ENCODE assay signal across 10 cellular contexts in the genomic region with DNA sequence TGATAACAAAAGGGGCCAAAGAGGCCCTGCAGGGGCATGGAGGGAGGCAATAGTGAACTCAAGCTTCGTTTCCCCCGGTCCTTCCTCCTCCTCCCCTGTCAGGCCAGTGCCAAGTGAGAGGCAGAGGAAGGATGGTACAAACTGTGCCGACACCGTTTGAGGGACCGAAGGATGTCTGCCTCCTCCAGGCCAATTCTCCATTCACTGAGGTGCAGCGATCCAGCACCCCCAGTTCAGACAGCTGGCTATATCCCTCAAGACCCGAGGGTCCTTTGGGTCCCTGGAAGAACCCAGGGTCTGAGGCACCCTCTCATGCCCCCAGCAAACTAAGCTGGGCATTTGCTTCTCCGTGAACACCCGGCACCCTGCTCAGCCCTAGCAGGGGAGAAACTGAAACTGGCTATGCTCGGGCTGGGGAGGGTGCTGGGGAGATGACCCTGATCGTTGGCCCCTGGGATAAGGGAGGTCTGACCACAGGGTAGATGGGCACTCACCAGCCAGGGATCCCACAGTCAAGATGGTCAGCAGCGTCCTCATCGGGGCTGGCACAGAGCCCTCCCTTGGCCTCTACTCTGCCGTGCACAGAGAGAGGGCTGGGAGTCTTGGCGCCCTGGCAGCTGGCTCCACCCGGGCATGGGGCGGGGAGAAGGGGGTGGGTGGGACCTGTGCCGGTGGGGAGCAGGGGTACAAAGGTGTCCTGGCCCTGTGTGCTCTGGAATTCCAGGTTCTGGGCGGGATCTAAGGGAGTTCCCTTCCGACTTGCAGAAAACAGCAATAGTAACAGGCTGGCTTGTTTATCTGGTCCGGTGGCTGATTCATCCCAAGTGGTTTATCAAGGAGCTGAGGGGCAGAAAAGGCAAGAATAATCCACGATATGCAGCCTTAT. TPM values are rescaled to one million over a fixed set of nuclear protein-coding genes. Genes with fewer than 3 reads are reported as not detected.
DNase-seq lines count a peak whose midpoint lies in the region; ATAC-seq and TF ChIP-seq lines count a peak whose summit lies in the region.
"Had no signal": no experiment of that assay in that cellular context is flagged by ENCODE, and none has a peak within 500 bp of the region (broad histone marks: within the 10 kb centered on the region; RNA-seq: fewer than 3 reads in every experiment).

A gene with protein sequence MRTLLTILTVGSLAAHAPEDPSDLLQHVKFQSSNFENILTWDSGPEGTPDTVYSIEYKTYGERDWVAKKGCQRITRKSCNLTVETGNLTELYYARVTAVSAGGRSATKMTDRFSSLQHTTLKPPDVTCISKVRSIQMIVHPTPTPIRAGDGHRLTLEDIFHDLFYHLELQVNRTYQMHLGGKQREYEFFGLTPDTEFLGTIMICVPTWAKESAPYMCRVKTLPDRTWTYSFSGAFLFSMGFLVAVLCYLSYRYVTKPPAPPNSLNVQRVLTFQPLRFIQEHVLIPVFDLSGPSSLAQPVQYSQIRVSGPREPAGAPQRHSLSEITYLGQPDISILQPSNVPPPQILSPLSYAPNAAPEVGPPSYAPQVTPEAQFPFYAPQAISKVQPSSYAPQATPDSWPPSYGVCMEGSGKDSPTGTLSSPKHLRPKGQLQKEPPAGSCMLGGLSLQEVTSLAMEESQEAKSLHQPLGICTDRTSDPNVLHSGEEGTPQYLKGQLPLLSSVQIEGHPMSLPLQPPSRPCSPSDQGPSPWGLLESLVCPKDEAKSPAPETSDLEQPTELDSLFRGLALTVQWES (minus strand): TSS at position 595 of the 886 bp plus-strand sequence. CDS start 58 bp downstream, at position 537.

- 75% methylated on average over 21 of the region's 22 CpGs for WGBS in mesenchymal stem cell

- H3K36me3 ChIP-seq in MG63 (no peaks in the 10 kb centered on the region), mesenchymal stem cell (ENCODE audit: control insufficient read depth in 1 of 2, insufficient read depth in 2 of 2, low read depth in 1 of 2, low read length in 2 of 2) (no peaks in the 10 kb centered on the region)

- no peak within 1 kb of the TSS for H4K91ac ChIP-seq in mesenchymal stem cell (ENCODE audit: low read length)

- ATAC-seq in GM21619 (IDR thresholded peaks at IDR 0.05; ENCODE audit: unreplicated experiment) (no peak), GM19452 (IDR thresholded peaks at IDR 0.05; ENCODE audit: unreplicated experiment) (no peak)

- H3K18ac ChIP-seq in mesenchymal stem cell (ENCODE audit: low read depth in 1 of 2, low read length in 2 of 2), result no peak within 1 kb of the TSS

- H4K8ac ChIP-seq in mesenchymal stem cell (ENCODE audit: low read length), result no peak within 1 kb of the TSS

- no peak within 1 kb of the TSS for H3K27ac Mint-ChIP-seq in endothelial cell (ENCODE audit: unreplicated experiment)

- H3K4me3 ChIP-seq in MG63 (peak within 1 kb of the TSS; percentile 56), cardiac fibroblast (replicated peaks in 1 of 2; ENCODE audit: low read depth in 2 of 2, low read length in 2 of 2) (peak within 1 kb of the TSS; percentile 19 to 51), mesenchymal stem cell (ENCODE audit: insufficient read depth in 1 of 2, low read depth in 1 of 2, low read length in 2 of 2) (peak within 1 kb of the TSS in 1 of 2 experiments; percentile 85)

- no peak within 1 kb of the TSS for H2AK5ac ChIP-seq in mesenchymal stem cell (ENCODE audit: low read length, severe bottlenecking)

- no peak within 1 kb of the TSS for H3K27ac ChIP-seq in mesenchymal stem cell (ENCODE audit: low read length, poor library complexity, severe bottlenecking)

- H3K36me3 Mint-ChIP-seq in endothelial cell (ENCODE audit: low read depth, unreplicated experiment), result no peaks in the 10 kb centered on the region
- H3K36me3 Mint-ChIP-seq: CD4-positive, CD25-positive, alpha-beta regulatory T cell had no signal

- peak within 1 kb of the TSS; percentile 82 for H3K9ac ChIP-seq in mesenchymal stem cell (ENCODE audit: low read length)

- H3K9me3 ChIP-seq in MG63, result no peaks in the 10 kb centered on the region
- H3K9me3 ChIP-seq in mesenchymal stem cell (ENCODE audit: control insufficient read depth, low read length), result no peaks in the 10 kb centered on the region

- no peak within 1 kb of the TSS for H2AFZ ChIP-seq in mesenchymal stem cell (ENCODE audit: low read depth, low read length)

- H3K14ac ChIP-seq in mesenchymal stem cell (ENCODE audit: low read length in 2 of 2), result no peak within 1 kb of the TSS

- H3K4me1 Mint-ChIP-seq in endothelial cell (ENCODE audit: unreplicated experiment), result peaks cover 13% of the 10 kb centered on the region

- H2BK12ac ChIP-seq in mesenchymal stem cell (ENCODE audit: low read length in 2 of 2), result no peak within 1 kb of the TSS

- H3K4me1 ChIP-seq in mesenchymal stem cell (ENCODE audit: control insufficient read depth, insufficient read depth, low read depth, low read length), result no peaks in the 10 kb centered on the region

- TF ChIP-seq CTCF in cardiac fibroblast (IDR thresholded peaks at IDR 0.05; ENCODE audit: low read depth, low read length) (no peak), endothelial cell (IDR thresholded peaks at IDR 0.05; ENCODE audit: unreplicated experiment) (no peak)

- H2BK5ac ChIP-seq in mesenchymal stem cell (ENCODE audit: low read depth, low read length, poor library complexity, severe bottlenecking), result no peak within 1 kb of the TSS

- no peak within 1 kb of the TSS for H3K4me3 Mint-ChIP-seq in endothelial cell (ENCODE audit: unreplicated experiment)

- DNase-seq in A172 (ENCODE audit: low spot score) (peak; percentile 9), MG63 (peak; percentile 59), cardiac fibroblast (ENCODE audit: low read depth in 2 of 2) (peak; percentile 16 to 19), mesenchymal stem cell (peak; percentile 15), NCI-H1694 treated with DMSO at 0.1 percent for 48 hours (lab: John Stamatoyannopoulos, UW) (no peak), endothelial cell (ENCODE audit: low spot score) (no peak)
- DNase-seq: CD4-positive, CD25-positive, alpha-beta regulatory T cell; effector CD8-positive, alpha-beta T cell had no signal

- H3K23ac ChIP-seq in mesenchymal stem cell (ENCODE audit: low read length in 2 of 2), result no peak within 1 kb of the TSS

- no peak within 1 kb of the TSS for H2BK120ac ChIP-seq in mesenchymal stem cell (ENCODE audit: low read depth, low read length)

- no peak within 1 kb of the TSS for H3K4me2 ChIP-seq in mesenchymal stem cell (ENCODE audit: low read length, poor library complexity, severe bottlenecking)

- H3K9me3 Mint-ChIP-seq in endothelial cell (ENCODE audit: unreplicated experiment), result no peaks in the 10 kb centered on the region

- no peaks in the 10 kb centered on the region for H3K79me1 ChIP-seq in mesenchymal stem cell (replicated peaks; ENCODE audit: low read length, poor library complexity, severe bottlenecking)

- no peak within 1 kb of the TSS for H3K4ac ChIP-seq in mesenchymal stem cell (ENCODE audit: low read depth in 1 of 2, low read length in 2 of 2)

- H3K27me3 Mint-ChIP-seq in endothelial cell (ENCODE audit: unreplicated experiment), result no peaks in the 10 kb centered on the region

- H3K27me3 ChIP-seq in MG63 (no peaks in the 10 kb centered on the region), mesenchymal stem cell (ENCODE audit: control insufficient read depth in 1 of 2, insufficient read depth in 1 of 2, low read length in 2 of 2) (peaks cover 27 to 55% of the 10 kb centered on the region in 2 experiments)

- H2BK15ac ChIP-seq in mesenchymal stem cell (ENCODE audit: low read depth, poor library complexity, severe bottlenecking), result no peak within 1 kb of the TSS

RNA-seq across cellular contexts. Expression of the gene that starts here (rescaled TPM):
- 0.53 and 2.1 TPM in 2 replicates for total RNA-seq in A172 (2014; rRNA removed; shearing (Covaris generic))
- 0.86 TPM in 1 of 2 replicates, not detected in the other for total RNA-seq in MG63 (2014; rRNA removed; shearing (Covaris generic); ENCODE audit: low replicate concordance)
- polyA plus RNA-seq in mesenchymal stem cell (2013, experiment 1 of 2), result not detected
- not detected for polyA plus RNA-seq in mesenchymal stem cell (2013, experiment 2 of 2)
- total RNA-seq in endothelial cell (ENCODE audit: unreplicated experiment), result not detected
- total RNA-seq: CD4-positive, CD25-positive, alpha-beta regulatory T cell had no signal
- polyA plus RNA-seq: CD4-positive, CD25-positive, alpha-beta regulatory T cell had no signal

Comparison
In these comparisons a context has a peak if more than half of its experiments do, and no peak if none do; other contexts are left out.
1. Peak in DNase-seq and H3K4me3 ChIP-seq in MG63; RNA of the gene not detected or under 1 TPM.
2. DNase-seq: peak in A172 (single experiment), cardiac fibroblast (2 of 2) and mesenchymal stem cell (single experiment); none in NCI-H1694 treated with DMSO at 0.1 percent for 48 hours (single experiment) and endothelial cell (single experiment).